16 cellular contexts compared by ENCODE assay signal in the genomic region with DNA sequence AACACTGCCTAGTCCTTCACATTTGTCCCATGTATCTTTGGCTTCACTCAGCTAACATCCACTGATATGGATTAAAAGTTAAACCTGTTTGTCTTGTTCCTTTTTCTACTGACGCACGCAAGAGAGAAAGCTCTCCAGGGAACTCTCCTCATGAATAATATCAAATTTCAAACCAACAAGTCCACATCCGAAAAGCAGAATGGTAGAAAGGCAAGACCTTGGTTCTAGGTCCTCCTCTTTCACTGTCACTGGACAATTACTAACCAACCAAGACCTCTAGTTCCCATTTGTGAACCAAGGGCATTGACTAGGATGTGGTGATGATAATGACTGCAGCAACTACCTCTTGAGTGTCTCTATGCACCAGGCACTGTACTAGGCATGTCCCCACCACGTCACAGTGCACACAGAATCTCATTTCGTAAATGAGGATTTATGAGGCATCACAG. TPM values are rescaled to one million over a fixed set of nuclear protein-coding genes. Genes with fewer than 3 reads are reported as not detected.
DNase-seq lines count a peak whose midpoint lies in the region; ATAC-seq and TF ChIP-seq lines count a peak whose summit lies in the region.
"Had no signal": no experiment of that assay in that cellular context is flagged by ENCODE, and none has a peak within 500 bp of the region (broad histone marks: within the 10 kb centered on the region; RNA-seq: fewer than 3 reads in every experiment).

No MANE protein-coding gene starts in this region.

- intact Hi-C loops in PC-3 (cut with micrococcal nuclease) (loop anchor here (10.0 kb wide), 4 partner anchors 266 to 1096 kb away; no protein-coding TSS in a partner anchor), left ventricle myocardium superior (cut with micrococcal nuclease) (loop anchor here (10.0 kb wide), 1 partner anchor 56 kb away; no protein-coding TSS in a partner anchor), testis (cut with DNase I; ENCODE audit: low total_unique reads) (no loop called here)

- no peak for TF ChIP-seq POLR2A in testis (IDR thresholded peaks at IDR 0.05)

- H3K79me2 ChIP-seq in PC-3 (ENCODE audit: low read length) (peaks cover 95% of the 10 kb centered on the region), smooth muscle cell (ENCODE audit: low read depth) (peaks cover 99% of the 10 kb centered on the region)

- WGBS in smooth muscle cell (ENCODE audit: low lambda C conversion rate): 73% methylated on average over 5 of the region's 5 CpGs
- WGBS in testis, 2 donors: 64 to 67% methylated on average over 5 of the region's 5 CpGs

- H2AFZ ChIP-seq in PC-3 (ENCODE audit: low read length): no peak overlapping the region
- no peak overlapping the region for H2AFZ ChIP-seq in smooth muscle cell (ENCODE audit: low read depth)

- no peaks in the 10 kb centered on the region for H3K9me3 ChIP-seq in HUES48 (ENCODE audit: control insufficient read depth, insufficient read depth, low read length)
- H3K9me3 ChIP-seq in PC-3 (ENCODE audit: low read length): no peaks in the 10 kb centered on the region
- H3K9me3 ChIP-seq in smooth muscle cell (replicated peaks; ENCODE audit: low read depth): no peaks in the 10 kb centered on the region
- H3K9me3 ChIP-seq in testis: no peaks in the 10 kb centered on the region
- H3K9me3 ChIP-seq: ovary had no signal

- no peaks in the 10 kb centered on the region for H3K9me2 ChIP-seq in PC-3 (replicated peaks; ENCODE audit: low read length)

- CTCF ChIA-PET in PC-3 (lab: Charles Lee): no interaction called here

- POLR2A ChIA-PET in PC-3 (lab: Charles Lee; ENCODE audit: unreplicated experiment): no interaction called here

- DNase-seq in PC-3 (peak; percentile 87), left ventricle myocardium superior (no peak), smooth muscle cell (lab: John Stamatoyannopoulos, UW; ENCODE audit: unreplicated experiment) (no peak), DMS114 treated with DMSO at 0.1 percent for 48 hours (lab: John Stamatoyannopoulos, UW; ENCODE audit: unreplicated experiment) (no peak), cortex of kidney (lab: John Stamatoyannopoulos, UW) (no peak), testis (no peak)
- DNase-seq: activated CD4-positive, alpha-beta T cell treated with anti-CD3 and anti-CD28 coated beads, Interleukin-2, amount 10 ng/mL, durations not matched to agents 24 days and 14 days; brain microvascular endothelial cell; CD8-positive, alpha-beta T cell; hippocampal formation; NCI-H1105; ovary; stimulated activated CD4-positive, alpha-beta T cell treated with anti-CD3 and anti-CD28 coated beads, Interleukin-4, amount 100 ng/mL, for 1 hour; stimulated activated naive CD8-positive, alpha-beta T cell treated with anti-CD3 and anti-CD28 coated beads, Interleukin-15, Interleukin-2, amounts not matched to agents 100 U/mL and 50 U/mL, for 24 hours; T-helper 1 cell had no signal

- peaks cover 70% of the 10 kb centered on the region for H3K4me1 ChIP-seq in HUES48 (ENCODE audit: control insufficient read depth, insufficient read depth, low read length)
- H3K4me1 ChIP-seq in PC-3 (ENCODE audit: insufficient read depth, low read length): peaks cover 57% of the 10 kb centered on the region
- peaks cover 23% of the 10 kb centered on the region for H3K4me1 ChIP-seq in smooth muscle cell (ENCODE audit: low read depth)
- H3K4me1 ChIP-seq in testis: peaks cover 13% of the 10 kb centered on the region

- no TSS peak for BruUV-seq in PC-3 (replicated peaks; lab: Mats Ljungman, UMichigan)

- H3K9ac ChIP-seq in HUES48 (ENCODE audit: low read depth, low read length) (no peak overlapping the region), PC-3 (ENCODE audit: low read length) (peak overlapping the region; percentile 49), smooth muscle cell (ENCODE audit: low read depth) (no peak overlapping the region)

- peaks cover 21% of the 10 kb centered on the region; the same call in 1 of the 2 replicates for H4K20me1 ChIP-seq in PC-3 (ENCODE audit: low read length)
- H4K20me1 ChIP-seq in smooth muscle cell (ENCODE audit: low read depth): peaks cover 98% of the 10 kb centered on the region

- H3K27me3 ChIP-seq in HUES48 (ENCODE audit: control insufficient read depth, insufficient read depth, low read length) (no peaks in the 10 kb centered on the region), PC-3 (ENCODE audit: low read length) (no peaks in the 10 kb centered on the region), smooth muscle cell (ENCODE audit: low read depth) (no peaks in the 10 kb centered on the region), testis (no peaks in the 10 kb centered on the region)
- H3K27me3 ChIP-seq: brain microvascular endothelial cell, ovary had no signal

- TF ChIP-seq CTCF in PC-3 (conservative IDR thresholded peaks at IDR 0.05; ENCODE audit: low read depth, low read length): no peak
- TF ChIP-seq CTCF in smooth muscle cell (IDR thresholded peaks at IDR 0.05; ENCODE audit: borderline replicate concordance, insufficient read depth, poor library complexity, severe bottlenecking): no peak
- no peak for TF ChIP-seq CTCF in testis (IDR thresholded peaks at IDR 0.05)

- H3K36me3 ChIP-seq in HUES48 (ENCODE audit: control insufficient read depth, insufficient read depth, low read length) (peaks cover 5% of the 10 kb centered on the region; the same call in 1 of the 2 replicates), PC-3 (ENCODE audit: low read depth, low read length) (no peaks in the 10 kb centered on the region), smooth muscle cell (ENCODE audit: low read depth) (no peaks in the 10 kb centered on the region), testis (ENCODE audit: low read depth, missing control alignments) (no peaks in the 10 kb centered on the region)
- H3K36me3 ChIP-seq: brain microvascular endothelial cell, ovary had no signal

- peak overlapping the region; percentile 48 for H3K4me2 ChIP-seq in PC-3 (ENCODE audit: low read length)
- peak overlapping the region; percentile 22 for H3K4me2 ChIP-seq in smooth muscle cell

- ATAC-seq in PC-3 (no peak; the same call in 1 of the 2 replicates), left ventricle myocardium superior (peak; percentile 21)
- ATAC-seq: CD8-positive, alpha-beta T cell; stimulated activated naive CD8-positive, alpha-beta T cell treated with anti-CD3 and anti-CD28 coated beads, Interleukin-15, Interleukin-2, amounts not matched to agents 100 U/mL and 50 U/mL, for 24 hours had no signal

- H3K4me3 ChIP-seq in HUES48 (ENCODE audit: low read depth, low read length): 0 out of 2 replicates have a peak overlapping the region, but pooled peaks have one; percentile 16
- no peak overlapping the region for H3K4me3 ChIP-seq in PC-3 (ENCODE audit: low read length)
- no peak overlapping the region for H3K4me3 ChIP-seq in smooth muscle cell
- no peak overlapping the region for H3K4me3 ChIP-seq in testis
- H3K4me3 ChIP-seq: ovary had no signal

- H3K27ac ChIP-seq in HUES48 (ENCODE audit: low read depth, low read length) (no peak overlapping the region), PC-3 (ENCODE audit: low read length) (peak overlapping the region; percentile 88), smooth muscle cell (ENCODE audit: low read depth) (peak overlapping the region; percentile 13), testis (no peak overlapping the region)
- H3K27ac ChIP-seq: brain microvascular endothelial cell, ovary had no signal

- peaks cover 8% of the 10 kb centered on the region for H3F3A ChIP-seq in PC-3 (ENCODE audit: low read length, unreplicated experiment)
- H3F3A ChIP-seq in smooth muscle cell (ENCODE audit: low read depth): no peaks in the 10 kb centered on the region

RNA-seq across cellular contexts. Expression of gene PLPP3, which starts 8.4 kb away (rescaled TPM):
- 32.8 and 41.0 TPM in 2 replicates for total RNA-seq in PC-3 (2014; rRNA removed)
- 140 TPM for total RNA-seq in left ventricle myocardium superior
- 74.3 and 81.5 TPM in 2 replicates for total RNA-seq in smooth muscle cell
- 48.5 and 56.9 TPM in 2 replicates for polyA plus RNA-seq in smooth muscle cell
- total RNA-seq in testis: 100 to 1,000 TPM in 1 of 2 donors, 10 to 100 TPM in 1; 41.5 to 103 TPM
- polyA plus RNA-seq in testis (ENCODE audit: insufficient read depth, low read depth, low replicate concordance): 82.0 TPM
- total RNA-seq: activated CD4-positive, alpha-beta T cell treated with anti-CD3 and anti-CD28 coated beads, Interleukin-2, amount 10 ng/mL, durations not matched to agents 24 days and 14 days; CD8-positive, alpha-beta T cell had no signal

Comparison
In these comparisons a context has a peak if more than half of its experiments do, and no peak if none do; other contexts are left out.
1. H3K27ac ChIP-seq: peak in PC-3 (single experiment) and smooth muscle cell (single experiment); none in HUES48 (single experiment) and testis (0 of 2).